ENCODE assay signal across 2 cellular contexts in genomic region chr2:12934181-12934756, GRCh38.
TF ChIP-seq lines count a peak whose summit lies in the region.

No MANE protein-coding gene starts in this region.

TF ChIP-seq in IMR-90, 13 proteins besides CTCF, POLR2A, EP300 and RAD21:
- peak; percentile 84 for TF ChIP-seq CEBPB (IDR thresholded peaks at IDR 0.05; ENCODE audit: low read depth, low read length)
- no peak for TF ChIP-seq RCOR1 (IDR thresholded peaks at IDR 0.05; ENCODE audit: insufficient replicate concordance, low read length)

TF ChIP-seq in K562, 482 proteins besides CTCF, POLR2A, EP300 and RAD21 (continues in another document):
- no peak for TF ChIP-seq ZNF431 (CRISPR knock-in tag; IDR thresholded peaks at IDR 0.05)
- TF ChIP-seq SMC3 (conservative IDR thresholded peaks at IDR 0.05; ENCODE audit: insufficient read depth, low read depth, low read length): no peak
- peak; percentile 11; the same call in 1 of the 2 replicates for TF ChIP-seq CBFA2T2 (conservative IDR thresholded peaks at IDR 0.05)
- TF ChIP-seq EHMT2 (IDR thresholded peaks at IDR 0.05): 0 out of 2 replicates have a peak, but pooled peaks have one; percentile 28
- TF ChIP-seq STAG1 (CRISPR knock-in tag; IDR thresholded peaks at IDR 0.05; ENCODE audit: borderline replicate concordance): no peak
- TF ChIP-seq, protein P1, sequence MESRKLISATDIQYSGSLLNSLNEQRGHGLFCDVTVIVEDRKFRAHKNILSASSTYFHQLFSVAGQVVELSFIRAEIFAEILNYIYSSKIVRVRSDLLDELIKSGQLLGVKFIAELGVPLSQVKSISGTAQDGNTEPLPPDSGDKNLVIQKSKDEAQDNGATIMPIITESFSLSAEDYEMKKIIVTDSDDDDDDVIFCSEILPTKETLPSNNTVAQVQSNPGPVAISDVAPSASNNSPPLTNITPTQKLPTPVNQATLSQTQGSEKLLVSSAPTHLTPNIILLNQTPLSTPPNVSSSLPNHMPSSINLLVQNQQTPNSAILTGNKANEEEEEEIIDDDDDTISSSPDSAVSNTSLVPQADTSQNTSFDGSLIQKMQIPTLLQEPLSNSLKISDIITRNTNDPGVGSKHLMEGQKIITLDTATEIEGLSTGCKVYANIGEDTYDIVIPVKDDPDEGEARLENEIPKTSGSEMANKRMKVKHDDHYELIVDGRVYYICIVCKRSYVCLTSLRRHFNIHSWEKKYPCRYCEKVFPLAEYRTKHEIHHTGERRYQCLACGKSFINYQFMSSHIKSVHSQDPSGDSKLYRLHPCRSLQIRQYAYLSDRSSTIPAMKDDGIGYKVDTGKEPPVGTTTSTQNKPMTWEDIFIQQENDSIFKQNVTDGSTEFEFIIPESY (CRISPR knock-in tag; IDR thresholded peaks at IDR 0.05): no peak
- TF ChIP-seq, protein P2, sequence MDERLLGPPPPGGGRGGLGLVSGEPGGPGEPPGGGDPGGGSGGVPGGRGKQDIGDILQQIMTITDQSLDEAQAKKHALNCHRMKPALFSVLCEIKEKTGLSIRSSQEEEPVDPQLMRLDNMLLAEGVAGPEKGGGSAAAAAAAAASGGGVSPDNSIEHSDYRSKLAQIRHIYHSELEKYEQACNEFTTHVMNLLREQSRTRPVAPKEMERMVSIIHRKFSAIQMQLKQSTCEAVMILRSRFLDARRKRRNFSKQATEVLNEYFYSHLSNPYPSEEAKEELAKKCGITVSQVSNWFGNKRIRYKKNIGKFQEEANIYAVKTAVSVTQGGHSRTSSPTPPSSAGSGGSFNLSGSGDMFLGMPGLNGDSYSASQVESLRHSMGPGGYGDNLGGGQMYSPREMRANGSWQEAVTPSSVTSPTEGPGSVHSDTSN (CRISPR knock-in tag; IDR thresholded peaks at IDR 0.05; ENCODE audit: low read depth): no peak
- TF ChIP-seq, protein P2 (tag; conservative IDR thresholded peaks at IDR 0.05; ENCODE audit: low read depth): no peak
- no peak for TF ChIP-seq KHSRP (IDR thresholded peaks at IDR 0.05)
- no peak for TF ChIP-seq ELF1 (tag; IDR thresholded peaks at IDR 0.05)
- no peak for TF ChIP-seq SIN3A (IDR thresholded peaks at IDR 0.05; ENCODE audit: borderline replicate concordance in 2 of 2, control insufficient read depth in 1 of 2, low read depth in 2 of 2, low read length in 2 of 2)
- TF ChIP-seq BRD9 (IDR thresholded peaks at IDR 0.05; ENCODE audit: low read depth, partially characterized antibody): no peak
- TF ChIP-seq BCL6 (CRISPR knock-in tag; IDR thresholded peaks at IDR 0.05): no peak
- TF ChIP-seq U2AF1 (optimal IDR thresholded peaks at IDR 0.05; ENCODE audit: low read depth, low read length): no peak
- TF ChIP-seq, protein P3, sequence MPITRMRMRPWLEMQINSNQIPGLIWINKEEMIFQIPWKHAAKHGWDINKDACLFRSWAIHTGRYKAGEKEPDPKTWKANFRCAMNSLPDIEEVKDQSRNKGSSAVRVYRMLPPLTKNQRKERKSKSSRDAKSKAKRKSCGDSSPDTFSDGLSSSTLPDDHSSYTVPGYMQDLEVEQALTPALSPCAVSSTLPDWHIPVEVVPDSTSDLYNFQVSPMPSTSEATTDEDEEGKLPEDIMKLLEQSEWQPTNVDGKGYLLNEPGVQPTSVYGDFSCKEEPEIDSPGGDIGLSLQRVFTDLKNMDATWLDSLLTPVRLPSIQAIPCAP (CRISPR knock-in tag; IDR thresholded peaks at IDR 0.05; ENCODE audit: borderline replicate concordance): no peak
- no peak for TF ChIP-seq SAP30 (IDR thresholded peaks at IDR 0.05; ENCODE audit: borderline replicate concordance, insufficient read depth, low read depth, low read length, poor library complexity, severe bottlenecking)
- TF ChIP-seq JUND (IDR thresholded peaks at IDR 0.05; ENCODE audit: borderline replicate concordance, low read depth, low read length): no peak
- no peak for TF ChIP-seq JUND (tag; IDR thresholded peaks at IDR 0.05; ENCODE audit: borderline replicate concordance, low read depth, low read length)
- TF ChIP-seq CEBPG (CRISPR knock-in tag; IDR thresholded peaks at IDR 0.05): peak; percentile 51; the same call in 1 of the 2 replicates
- peak; percentile 62 to 90; a peak in 3 of 4 replicates for TF ChIP-seq CEBPG (tag; conservative IDR thresholded peaks at IDR 0.05 in 1 of 2, IDR thresholded peaks at IDR 0.05 in 1 of 2)
- TF ChIP-seq TBP (optimal IDR thresholded peaks at IDR 0.05; ENCODE audit: low read depth, low read length): no peak
- no peak for TF ChIP-seq RBM34 (IDR thresholded peaks at IDR 0.05; ENCODE audit: borderline replicate concordance, insufficient read depth, low read length)
- no peak for TF ChIP-seq FOXM1 (IDR thresholded peaks at IDR 0.05; ENCODE audit: low read depth)
- TF ChIP-seq FOXM1 (CRISPR knock-in tag; IDR thresholded peaks at IDR 0.05; ENCODE audit: low read depth): no peak
- no peak for TF ChIP-seq ZNF23 (CRISPR knock-in tag; IDR thresholded peaks at IDR 0.05)
- no peak for TF ChIP-seq SUPT5H (IDR thresholded peaks at IDR 0.05)
- no peak for TF ChIP-seq ZNF217 (CRISPR knock-in tag; IDR thresholded peaks at IDR 0.05)
- no peak for TF ChIP-seq ZNF407 (IDR thresholded peaks at IDR 0.05; ENCODE audit: low read depth)
- no peak for TF ChIP-seq HNRNPL (IDR thresholded peaks at IDR 0.05; ENCODE audit: low read depth, low read length)
- TF ChIP-seq ARHGAP35 (IDR thresholded peaks at IDR 0.05; ENCODE audit: partially characterized antibody): no peak
- no peak for TF ChIP-seq ZKSCAN1 (IDR thresholded peaks at IDR 0.05; ENCODE audit: low read depth, low read length)
- TF ChIP-seq ZFP36 (IDR thresholded peaks at IDR 0.05; ENCODE audit: low read depth, low read length, partially characterized antibody): no peak
- TF ChIP-seq, protein P4, sequence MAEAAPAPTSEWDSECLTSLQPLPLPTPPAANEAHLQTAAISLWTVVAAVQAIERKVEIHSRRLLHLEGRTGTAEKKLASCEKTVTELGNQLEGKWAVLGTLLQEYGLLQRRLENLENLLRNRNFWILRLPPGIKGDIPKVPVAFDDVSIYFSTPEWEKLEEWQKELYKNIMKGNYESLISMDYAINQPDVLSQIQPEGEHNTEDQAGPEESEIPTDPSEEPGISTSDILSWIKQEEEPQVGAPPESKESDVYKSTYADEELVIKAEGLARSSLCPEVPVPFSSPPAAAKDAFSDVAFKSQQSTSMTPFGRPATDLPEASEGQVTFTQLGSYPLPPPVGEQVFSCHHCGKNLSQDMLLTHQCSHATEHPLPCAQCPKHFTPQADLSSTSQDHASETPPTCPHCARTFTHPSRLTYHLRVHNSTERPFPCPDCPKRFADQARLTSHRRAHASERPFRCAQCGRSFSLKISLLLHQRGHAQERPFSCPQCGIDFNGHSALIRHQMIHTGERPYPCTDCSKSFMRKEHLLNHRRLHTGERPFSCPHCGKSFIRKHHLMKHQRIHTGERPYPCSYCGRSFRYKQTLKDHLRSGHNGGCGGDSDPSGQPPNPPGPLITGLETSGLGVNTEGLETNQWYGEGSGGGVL (CRISPR knock-in tag; IDR thresholded peaks at IDR 0.05): no peak
- TF ChIP-seq ETV1 (tag; conservative IDR thresholded peaks at IDR 0.05; ENCODE audit: low read depth): no peak
- peak; percentile 20; the same call in 1 of the 2 replicates for TF ChIP-seq CBFA2T3 (IDR thresholded peaks at IDR 0.05)
- TF ChIP-seq ZHX1 (conservative IDR thresholded peaks at IDR 0.05; ENCODE audit: low read length): no peak
- TF ChIP-seq SMARCE1 (IDR thresholded peaks at IDR 0.05): no peak
- TF ChIP-seq, protein P5, sequence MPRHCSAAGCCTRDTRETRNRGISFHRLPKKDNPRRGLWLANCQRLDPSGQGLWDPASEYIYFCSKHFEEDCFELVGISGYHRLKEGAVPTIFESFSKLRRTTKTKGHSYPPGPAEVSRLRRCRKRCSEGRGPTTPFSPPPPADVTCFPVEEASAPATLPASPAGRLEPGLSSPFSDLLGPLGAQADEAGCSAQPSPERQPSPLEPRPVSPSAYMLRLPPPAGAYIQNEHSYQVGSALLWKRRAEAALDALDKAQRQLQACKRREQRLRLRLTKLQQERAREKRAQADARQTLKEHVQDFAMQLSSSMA (CRISPR knock-in tag; IDR thresholded peaks at IDR 0.05): no peak
- no peak for TF ChIP-seq ZBTB1 (CRISPR knock-in tag; IDR thresholded peaks at IDR 0.05; ENCODE audit: borderline replicate concordance, low read depth)
- TF ChIP-seq CEBPB (tag; IDR thresholded peaks at IDR 0.05): peak; percentile 92
- TF ChIP-seq ELF2 (CRISPR knock-in tag; IDR thresholded peaks at IDR 0.05): no peak
- TF ChIP-seq NR3C1 (CRISPR knock-in tag; IDR thresholded peaks at IDR 0.05): no peak
- TF ChIP-seq, protein P6, sequence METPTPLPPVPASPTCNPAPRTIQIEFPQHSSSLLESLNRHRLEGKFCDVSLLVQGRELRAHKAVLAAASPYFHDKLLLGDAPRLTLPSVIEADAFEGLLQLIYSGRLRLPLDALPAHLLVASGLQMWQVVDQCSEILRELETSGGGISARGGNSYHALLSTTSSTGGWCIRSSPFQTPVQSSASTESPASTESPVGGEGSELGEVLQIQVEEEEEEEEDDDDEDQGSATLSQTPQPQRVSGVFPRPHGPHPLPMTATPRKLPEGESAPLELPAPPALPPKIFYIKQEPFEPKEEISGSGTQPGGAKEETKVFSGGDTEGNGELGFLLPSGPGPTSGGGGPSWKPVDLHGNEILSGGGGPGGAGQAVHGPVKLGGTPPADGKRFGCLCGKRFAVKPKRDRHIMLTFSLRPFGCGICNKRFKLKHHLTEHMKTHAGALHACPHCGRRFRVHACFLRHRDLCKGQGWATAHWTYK (CRISPR knock-in tag; IDR thresholded peaks at IDR 0.05): no peak
